Comparison of ENCODE assay signal across 18 cellular contexts in genomic region chr1:168320149-168320548, GRCh38.
"Had no signal": no experiment of that assay in that cellular context is flagged by ENCODE, and none has a peak within 500 bp of the region (broad histone marks: within the 10 kb centered on the region; RNA-seq: fewer than 3 reads in every experiment).

No MANE protein-coding gene starts in this region.

- H3K9me3 Mint-ChIP-seq: activated naive CD8-positive, alpha-beta T cell treated with anti-CD3 and anti-CD28 coated beads, Interleukin-2, amount 50 U/mL, for 24 hours; neural progenitor cell had no signal

- H3K36me3 ChIP-seq: heart left ventricle, neural progenitor cell, thyroid gland, upper lobe of right lung had no signal

- H3K27ac ChIP-seq: body of pancreas, neural progenitor cell, thyroid gland, upper lobe of right lung had no signal

- H3K9ac ChIP-seq: neural progenitor cell had no signal

- H3K9me3 ChIP-seq: body of pancreas, mucosa of descending colon, thyroid gland, upper lobe of right lung had no signal

- H3K4me1 Mint-ChIP-seq: naive B cell, neural progenitor cell had no signal

- H3K27me3 ChIP-seq: body of pancreas, heart left ventricle, neural progenitor cell, thyroid gland, upper lobe of right lung had no signal

- H3K4me3 ChIP-seq: body of pancreas, heart left ventricle, mucosa of descending colon, neural progenitor cell, thyroid gland, upper lobe of right lung had no signal

- H3K4me3 Mint-ChIP-seq: activated CD4-positive, alpha-beta memory T cell treated with anti-CD3 and anti-CD28 coated beads for 36 hours; activated naive CD8-positive, alpha-beta T cell treated with anti-CD3 and anti-CD28 coated beads, Interleukin-2, amount 50 U/mL, for 24 hours; memory B cell; neural progenitor cell; stimulated activated naive CD8-positive, alpha-beta T cell treated with anti-CD3 and anti-CD28 coated beads, Interleukin-15, Interleukin-2, amounts not matched to agents 100 ng/mL and 50 ng/mL, for 24 hours had no signal

- H3K36me3 Mint-ChIP-seq: neural progenitor cell had no signal

- DNase-seq: activated CD4-positive, alpha-beta T cell treated with anti-CD3 and anti-CD28 coated beads for 48 hours; activated effector memory CD4-positive, alpha-beta T cell treated with Interleukin-2 at 50 U/mL for 16 hours; activated naive CD4-positive, alpha-beta T cell treated with anti-CD3 and anti-CD28 coated beads, Interleukin-2, amount 50 U/mL, for 16 hours; activated naive CD8-positive, alpha-beta T cell treated with anti-CD3 and anti-CD28 coated beads, Interleukin-2, amount 50 U/mL, for 24 hours; activated T-cell treated with anti-CD3 and anti-CD28 coated beads, Interleukin-2, amount 50 U/mL, for 48 hours; effector memory CD4-positive, alpha-beta T cell; heart left ventricle; mucosa of descending colon; naive B cell; stimulated activated CD4-positive, alpha-beta T cell treated with anti-CD3 and anti-CD28 coated beads, Interleukin-1b, Interleukin-23, amount 100 ng/mL, for 48 hours; T-helper 2 cell; thyroid gland; upper lobe of right lung had no signal

- H3K27ac Mint-ChIP-seq: activated CD4-positive, alpha-beta memory T cell treated with anti-CD3 and anti-CD28 coated beads for 36 hours; activated naive CD8-positive, alpha-beta T cell treated with anti-CD3 and anti-CD28 coated beads, Interleukin-2, amount 50 U/mL, for 24 hours; memory B cell; stimulated activated naive CD8-positive, alpha-beta T cell treated with anti-CD3 and anti-CD28 coated beads, Interleukin-15, Interleukin-2, amounts not matched to agents 100 ng/mL and 50 ng/mL, for 24 hours had no signal

- H3K27me3 Mint-ChIP-seq: activated CD4-positive, alpha-beta memory T cell treated with anti-CD3 and anti-CD28 coated beads for 36 hours; activated naive CD8-positive, alpha-beta T cell treated with anti-CD3 and anti-CD28 coated beads, Interleukin-2, amount 50 U/mL, for 24 hours; memory B cell; naive B cell; stimulated activated naive CD8-positive, alpha-beta T cell treated with anti-CD3 and anti-CD28 coated beads, Interleukin-15, Interleukin-2, amounts not matched to agents 100 ng/mL and 50 ng/mL, for 24 hours had no signal

- H3K4me1 ChIP-seq: body of pancreas, neural progenitor cell, thyroid gland, upper lobe of right lung had no signal
